27 cellular contexts compared by ENCODE assay signal in genomic region chr18:22207022-22207758, GRCh38. TPM values are rescaled to one million over a fixed set of nuclear protein-coding genes. Genes with fewer than 3 reads are reported as not detected.
DNase-seq lines count a peak whose midpoint lies in the region; ATAC-seq, FAIRE-seq and TF ChIP-seq lines count a peak whose summit lies in the region.
"Had no signal": no experiment of that assay in that cellular context is flagged by ENCODE, and none has a peak within 500 bp of the region (broad histone marks: within the 10 kb centered on the region; RNA-seq: fewer than 3 reads in every experiment).

No MANE protein-coding gene starts in this region.

- TF ChIP-seq POLR2A in K562 (conservative IDR thresholded peaks at IDR 0.05) = no peak
- TF ChIP-seq POLR2A in heart left ventricle (IDR thresholded peaks at IDR 0.05) = no peak
- no peak for TF ChIP-seq POLR2A in ovary (IDR thresholded peaks at IDR 0.05)

- BruUV-seq in K562 (replicated peaks; lab: Mats Ljungman, UMichigan) = no TSS peak

- intact Hi-C loops in K562 (cut with micrococcal nuclease) (no loop called here), heart left ventricle (cut with DNase I) (loop anchor here in 1 of 10 donors (10.0 kb wide), 1 partner anchor 358 kb away; no protein-coding TSS in a partner anchor), ovary (cut with DNase I) (loop anchor here in 2 of 4 donors (2.0 to 5.0 kb wide), 3 partner anchors 14 to 140 kb away; no protein-coding TSS in a partner anchor)

- H3K4me1 ChIP-seq in BLaER1 (peaks cover 23% of the 10 kb centered on the region), K562 (replicated peaks in 1 of 2; ENCODE audit: control insufficient read depth in 2 of 2, insufficient read depth in 2 of 2, low read length in 2 of 2) (0 out of 5 replicates have a peak, but pooled peaks cover 0 to 3% of the 10 kb centered on the region in 2 experiments), heart left ventricle (peaks cover 2 to 74% (median 45%) of the 10 kb centered on the region in 12 donors), ovary (ENCODE audit: insufficient read depth) (peaks cover 18% of the 10 kb centered on the region)
- H3K4me1 ChIP-seq: A549, gastrocnemius medialis had no signal

- POLR2A ChIA-PET in K562 (lab: Yijun Ruan, JAX) = interaction anchor here (0.7 kb wide), 1 partner anchor 10 kb away, joined by 3 read pairs; no protein-coding TSS in a partner anchor
- POLR2A ChIA-PET in GM10248 (lab: Yijun Ruan, JAX) = no interaction called here

- no peaks in the 10 kb centered on the region for H3K27me3 ChIP-seq in BLaER1
- peaks cover 5 to 15% of the 10 kb centered on the region in 2 experiments; a peak in 4 of 5 replicates for H3K27me3 ChIP-seq in K562 (ENCODE audit: control insufficient read depth in 2 of 2, insufficient read depth in 2 of 2, low read length in 2 of 2)
- H3K27me3 ChIP-seq in heart left ventricle = no peaks in the 10 kb centered on the region
- no peaks in the 10 kb centered on the region for H3K27me3 ChIP-seq in ovary
- H3K27me3 ChIP-seq: gastrocnemius medialis had no signal

- no peaks in the 10 kb centered on the region for H3K9me1 ChIP-seq in K562 (ENCODE audit: control insufficient read depth, insufficient read depth, low read length)

- H3K9me3 ChIP-seq in BLaER1 (no peaks in the 10 kb centered on the region), K562 (replicated peaks; ENCODE audit: control insufficient read depth, insufficient read depth, low read depth, low read length) (no peaks in the 10 kb centered on the region), heart left ventricle (no peaks in the 10 kb centered on the region), ovary (no peaks in the 10 kb centered on the region)
- H3K9me3 ChIP-seq: A549, gastrocnemius medialis had no signal

- ATAC-seq in K562 (no peak), heart left ventricle (peak; percentile 34 to 75 (median 61)), GM21786 (IDR thresholded peaks at IDR 0.05; ENCODE audit: unreplicated experiment) (no peak), HG03175 (IDR thresholded peaks at IDR 0.05; ENCODE audit: unreplicated experiment) (no peak)
- ATAC-seq: A549; activated CD8-positive, alpha-beta T cell treated with anti-CD3 and anti-CD28 coated beads for 36 hours; gastrocnemius medialis; left colon; natural killer cell; SK-N-SH treated with all-trans-retinoic acid at 6 μM for 48 hours; WTC11 had no signal

- no peak overlapping the region for H2AFZ ChIP-seq in K562 (ENCODE audit: low read depth, low read length)

- DNase-seq in K562 (ENCODE audit: extremely low read depth in 1 of 4, low spot score in 3 of 4) (no peak), heart left ventricle (no peak), ovary (peak; percentile 57 to 77 (median 69)), GM10248 (ENCODE audit: extremely low spot score) (no peak)
- DNase-seq in activated CD4-positive, alpha-beta T cell treated with anti-CD3 and anti-CD28 coated beads, Interleukin-2, amount 50 U/mL, for 1 hour = no peak
- DNase-seq: activated CD8-positive, alpha-beta T cell treated with anti-CD3 and anti-CD28 coated beads for 36 hours; activated naive CD4-positive, alpha-beta T cell treated with anti-CD3 and anti-CD28 coated beads, Interleukin-2, amount 10 ng/mL, durations not matched to agents 7 days and 5 days; activated T-cell treated with anti-CD3 and anti-CD28 coated beads, Interleukin-2, amount 50 U/mL, for 24 hours; C1 segment of cervical spinal cord; gastrocnemius medialis; HFFc6; left colon; natural killer cell; NCI-H1417 treated with DMSO at 0.1 percent for 48 hours; NCI-H2107; NCI-H524; posterior cingulate gyrus; RPMI8226; stimulated activated CD4-positive, alpha-beta T cell treated with anti-CD3 and anti-CD28 coated beads, Interleukin-4, amount 100 ng/mL, for 4 hours had no signal

- no peak for TF ChIP-seq CTCF in K562 (IDR thresholded peaks at IDR 0.05 in 2 of 3, conservative IDR thresholded peaks at IDR 0.05 in 1 of 3; ENCODE audit: insufficient read depth in 2 of 3, low read depth in 1 of 3, low read length in 3 of 3)
- no peak for TF ChIP-seq CTCF in heart left ventricle (IDR thresholded peaks at IDR 0.05)
- no peak for TF ChIP-seq CTCF in ovary (IDR thresholded peaks at IDR 0.05)
- TF ChIP-seq CTCF in GM10248 (IDR thresholded peaks at IDR 0.05; ENCODE audit: control extremely low read depth, extremely low read depth, low read depth, missing control alignments) = no peak

- H3K36me3 ChIP-seq in BLaER1 (peaks cover 6% of the 10 kb centered on the region; the same call in 1 of the 2 replicates), K562 (ENCODE audit: control insufficient read depth, insufficient read depth, low read length) (no peaks in the 10 kb centered on the region), heart left ventricle (peaks cover 0 to 16% (median 2%) of the 10 kb centered on the region in 9 donors), ovary (no peaks in the 10 kb centered on the region)
- H3K36me3 ChIP-seq: gastrocnemius medialis had no signal

- H3K4me3 ChIP-seq in BLaER1 = no peak overlapping the region
- no peak overlapping the region for H3K4me3 ChIP-seq in K562
- no peak overlapping the region for H3K4me3 ChIP-seq in heart left ventricle
- H3K4me3 ChIP-seq in ovary = no peak overlapping the region
- H3K4me3 ChIP-seq: A549, coronary artery, gastrocnemius medialis had no signal

- in situ Hi-C loops in K562 (cut with MboI) = no loop called here

- no peak overlapping the region for H3K27ac ChIP-seq in BLaER1
- no peak overlapping the region for H3K27ac ChIP-seq in K562 (ENCODE audit: extremely low read depth, low read depth, low read length)
- peak overlapping the region; percentile 16 to 67 (median 46) for H3K27ac ChIP-seq in heart left ventricle
- peak overlapping the region in 1 of 2 donors; percentile 70 for H3K27ac ChIP-seq in ovary
- H3K27ac ChIP-seq: A549, gastrocnemius medialis had no signal

- H3K4me2 ChIP-seq in BLaER1 (peak overlapping the region; percentile 1), K562 (ENCODE audit: insufficient read depth, low read length) (no peak overlapping the region)
- H3K4me2 ChIP-seq: A549 had no signal

- CTCF ChIA-PET in K562 (lab: Yijun Ruan, JAX; ENCODE audit: low intra/inter-chr PET ratio) = no interaction called here
- CTCF ChIA-PET in GM10248 (lab: Yijun Ruan, JAX) = no interaction called here

- no peak for TF ChIP-seq RAD21 in K562 (CRISPR knock-in tag; conservative IDR thresholded peaks at IDR 0.05 in 1 of 2, IDR thresholded peaks at IDR 0.05 in 1 of 2)

- H3K79me2 ChIP-seq in K562 (ENCODE audit: control insufficient read depth, insufficient read depth, low read length) = no peaks in the 10 kb centered on the region

- 1% methylated on average over 5 of the region's 5 CpGs for WGBS in K562 (ENCODE audit: insufficient coverage, low coverage, missing lambda C conversion rate)
- 60 to 63% (median 61%) methylated on average over 5 of the region's 5 CpGs for WGBS in heart left ventricle, 4 donors
- 50 to 56% (median 53%) methylated on average over 5 of the region's 5 CpGs for WGBS in ovary, 3 donors

- TF ChIP-seq EP300 in K562 (IDR thresholded peaks at IDR 0.05; ENCODE audit: low read length) = no peak
- no peak for TF ChIP-seq EP300 in ovary (IDR thresholded peaks at IDR 0.05)

- H3K9ac ChIP-seq in BLaER1 (no peak overlapping the region), K562 (ENCODE audit: insufficient read depth in 1 of 2, low read depth in 2 of 2, low read length in 2 of 2) (no peak overlapping the region)

- H4K20me1 ChIP-seq in BLaER1 (no peaks in the 10 kb centered on the region), K562 (replicated peaks; ENCODE audit: control insufficient read depth, insufficient read depth, low read length) (no peaks in the 10 kb centered on the region)

- no peak for FAIRE-seq in K562 (lab: Jason Lieb, UNC)
- FAIRE-seq: A549, D721Med had no signal

TF ChIP-seq in K562, 482 proteins besides CTCF, POLR2A, EP300 and RAD21 (continues in another document):
- no peak for TF ChIP-seq NR0B1 (IDR thresholded peaks at IDR 0.05; ENCODE audit: partially characterized antibody)

RNA-seq across cellular contexts. Expression of gene GATA6, which starts 37.8 kb away (rescaled TPM):
- total RNA-seq in K562 (2011; cell fraction: chromatin; rRNA removed; ENCODE audit: low replicate concordance) = 0.09 TPM in 1 of 2 replicates, not detected in the other
- total RNA-seq in K562 (2011; cell fraction: nucleolus; rRNA removed) = 0.13 and 0.17 TPM in 2 replicates
- total RNA-seq in K562 (2011; cell fraction: nucleoplasm; rRNA removed) = not detected in 2 replicates
- 0.16 and 0.18 TPM in 2 replicates for total RNA-seq in K562 (2014; rRNA removed)
- not detected in 2 replicates for total RNA-seq in K562 (2014; rRNA removed; fragmentation: Illumina TruSeq; extraction: Trizol)
- not detected in 2 replicates for total RNA-seq in K562 (2015; rRNA removed; fragmentation: Illumina TruSeq; extraction: Trizol)
- 0.24 and 0.29 TPM in 2 replicates for total RNA-seq in K562 (2021)
- polyA plus RNA-seq in K562 (2011; rRNA removed) = 0.12 TPM in 1 of 2 replicates, not detected in the other
- 0.06 and 0.09 TPM in 2 replicates for polyA plus RNA-seq in K562 (2011; cell fraction: cytosol; rRNA removed)
- 0.07 and 0.20 TPM in 2 replicates for polyA plus RNA-seq in K562 (2011; cell fraction: nucleus; rRNA removed)
- 0.05 and 0.10 TPM in 2 replicates for polyA plus RNA-seq in K562 (2012)
- 0.06 TPM in 1 of 2 replicates, not detected in the other for polyA plus RNA-seq in K562 (2014; fragmentation: Illumina TruSeq; extraction: Trizol)
- polyA plus RNA-seq in K562 (2014; fragmentation: Nextera tagmentation; extraction: Ambion mirVana) = under 1 TPM in 1 of 2 experiments, not detected in 1; 0.01 TPM
- 0.13 TPM in 1 of 2 replicates, not detected in the other for polyA plus RNA-seq in K562 (2014; rRNA removed)
- 0.15 TPM in 1 of 2 replicates, not detected in the other for polyA minus RNA-seq in K562 (2011; rRNA and poly(A)+ RNA removed)
- polyA minus RNA-seq in K562 (2011; cell fraction: cytosol; rRNA and poly(A)+ RNA removed) = 0.64 TPM in 1 of 2 replicates, not detected in the other
- 0.13 and 0.22 TPM in 2 replicates for polyA minus RNA-seq in K562 (2011; cell fraction: nucleus; rRNA and poly(A)+ RNA removed)
- 10 to 100 TPM; 44.9 to 97.7 (median 76.3) TPM for total RNA-seq in heart left ventricle
- polyA plus RNA-seq in heart left ventricle = 10 to 100 TPM; 42.1 to 52.6 TPM
- total RNA-seq in ovary = 100 to 1,000 TPM in 5 of 7 donors, 10 to 100 TPM in 2; 82.4 to 221 (median 140) TPM
- polyA plus RNA-seq in ovary = 10 to 100 TPM; 30.2 to 54.0 TPM
- total RNA-seq: activated CD8-positive, alpha-beta T cell treated with anti-CD3 and anti-CD28 coated beads for 36 hours had no signal

Comparison
In these comparisons a context has a peak if more than half of its experiments do, and no peak if none do; other contexts are left out.
1. H3K27ac ChIP-seq: peak in heart left ventricle (12 of 12); none in BLaER1 (single experiment) and K562 (single experiment).
2. ATAC-seq: peak in heart left ventricle (4 of 4); none in K562 (single experiment), GM21786 (single experiment) and HG03175 (single experiment).
3. DNase-seq: peak in ovary (5 of 5); none in K562 (0 of 4), heart left ventricle (0 of 5), activated CD4-positive, alpha-beta T cell treated with anti-CD3 and anti-CD28 coated beads, Interleukin-2, amount 50 U/mL, for 1 hour (single experiment) and GM10248 (single experiment).
4. RNA of gene GATA6, which starts 37.8 kb away (total RNA-seq): 82.4 to 221 TPM in ovary and 44.9 to 97.7 TPM in heart left ventricle; 0.09 to 0.29 TPM in K562; every median in the first group is over 10 times any median in the second.